Comparison of ENCODE assay signal across 1 cellular context in genomic region chrX:39690541-39691415, GRCh38.
TF ChIP-seq lines count a peak whose summit lies in the region.

No MANE protein-coding gene starts in this region.

TF ChIP-seq in K562, 482 proteins besides CTCF, POLR2A, EP300 and RAD21 (continued from another document):
- TF ChIP-seq REST (CRISPR knock-in tag; IDR thresholded peaks at IDR 0.05; ENCODE audit: low read depth) (no peak), BCOR (IDR thresholded peaks at IDR 0.05) (peak; percentile 63), GMEB1 (CRISPR knock-in tag; IDR thresholded peaks at IDR 0.05) (no peak)
TF ChIP-seq in K562: peak in this region for 4.
